ENCODE assay signal across 23 cellular contexts in genomic region chr9:135827866-135828580, GRCh38.
A peak's percentile ranks its signal among the peaks of the same experiment; 100 is the strongest.
DNase-seq lines count a peak whose midpoint lies in the region; ATAC-seq and TF ChIP-seq lines count a peak whose summit lies in the region.
"Had no signal": no experiment of that assay in that cellular context is flagged by ENCODE, and none has a peak within 500 bp of the region (broad histone marks: within the 10 kb centered on the region; RNA-seq: fewer than 3 reads in every experiment).

No MANE protein-coding gene starts in this region.

- peaks cover 11% of the 10 kb centered on the region for H3K4me1 Mint-ChIP-seq in activated CD4-positive, alpha-beta T cell treated with anti-CD3 and anti-CD28 coated beads for 36 hours
- H3K4me1 Mint-ChIP-seq in chondrocyte (ENCODE audit: low read depth): peaks cover 14% of the 10 kb centered on the region

- TF ChIP-seq CTCF in chondrocyte (IDR thresholded peaks at IDR 0.05): no peak

- no peaks in the 10 kb centered on the region for H3K27me3 Mint-ChIP-seq in activated CD4-positive, alpha-beta T cell treated with anti-CD3 and anti-CD28 coated beads for 36 hours
- H3K27me3 Mint-ChIP-seq in chondrocyte (ENCODE audit: low read depth): no peaks in the 10 kb centered on the region

- peaks cover 6% of the 10 kb centered on the region for H3K9me3 Mint-ChIP-seq in activated CD4-positive, alpha-beta T cell treated with anti-CD3 and anti-CD28 coated beads for 36 hours (ENCODE audit: low read depth)
- H3K9me3 Mint-ChIP-seq in chondrocyte (ENCODE audit: low read depth): peaks cover 7% of the 10 kb centered on the region

- DNase-seq in activated CD4-positive, alpha-beta T cell treated with anti-CD3 and anti-CD28 coated beads for 36 hours: no peak
- no peak for DNase-seq in activated CD4-positive, alpha-beta T cell treated with anti-CD3 and anti-CD28 coated beads for 4 hours
- peak; percentile 86 for DNase-seq in chondrocyte (ENCODE audit: low spot score)
- DNase-seq in mesenteric fat pad (ENCODE audit: low spot score): peak; percentile 62
- DNase-seq in NCI-H1105 treated with DMSO at 0.1 percent for 48 hours (lab: John Stamatoyannopoulos, UW): no peak
- DNase-seq in MV-4-11 (lab: John Stamatoyannopoulos, UW): no peak
- no peak for DNase-seq in KG1 (lab: John Stamatoyannopoulos, UW)
- DNase-seq: CD8-positive, alpha-beta T cell; DND-41; IMR-90; NCI-H1417; NCI-H1694 treated with DMSO at 0.1 percent for 48 hours; NCI-H2081 treated with DMSO at 0.1 percent for 48 hours; NCI-H2171 treated with DMSO at 0.1 percent for 48 hours; NCI-H446; NCI-H526 had no signal

- H3K27ac Mint-ChIP-seq in activated CD4-positive, alpha-beta T cell treated with anti-CD3 and anti-CD28 coated beads for 36 hours: no peak overlapping the region
- no peak overlapping the region for H3K27ac Mint-ChIP-seq in chondrocyte (ENCODE audit: unreplicated experiment)
- H3K27ac Mint-ChIP-seq: CD8-positive, alpha-beta T cell had no signal

- H3K4me3 Mint-ChIP-seq in activated CD4-positive, alpha-beta T cell treated with anti-CD3 and anti-CD28 coated beads for 36 hours: no peak overlapping the region
- H3K4me3 Mint-ChIP-seq in chondrocyte (ENCODE audit: unreplicated experiment): no peak overlapping the region
- H3K4me3 Mint-ChIP-seq: CD8-positive, alpha-beta T cell had no signal

- CTCF ChIA-PET in activated CD4-positive, alpha-beta T cell treated with anti-CD3 and anti-CD28 coated beads for 36 hours (lab: Charles Lee): interaction anchor here (0.7 kb wide), 1 partner anchor 17 kb away, joined by 3 read pairs; no protein-coding TSS in a partner anchor

- POLR2A ChIA-PET in activated CD4-positive, alpha-beta T cell treated with anti-CD3 and anti-CD28 coated beads for 36 hours (lab: Charles Lee): no interaction called here

- H3K27ac ChIP-seq in temporal lobe (ENCODE audit: low read depth, low read length): peak overlapping the region; percentile 13
- H3K27ac ChIP-seq: 22Rv1; BLaER1 treated with 17β-estradiol and CSF1 and Interleukin-3, amounts not matched to agents 10 nM and 100 nM; Peyer's patch; SJSA1 had no signal

- H3K36me3 Mint-ChIP-seq in activated CD4-positive, alpha-beta T cell treated with anti-CD3 and anti-CD28 coated beads for 36 hours (ENCODE audit: low read depth): peaks cover 34% of the 10 kb centered on the region
- peaks cover 23% of the 10 kb centered on the region for H3K36me3 Mint-ChIP-seq in chondrocyte (ENCODE audit: low read depth)

- peak; percentile 16 for ATAC-seq in activated CD4-positive, alpha-beta T cell treated with anti-CD3 and anti-CD28 coated beads for 36 hours
- ATAC-seq: CD8-positive, alpha-beta T cell; GM12878; HCT116 had no signal

- intact Hi-C loops in activated CD4-positive, alpha-beta T cell treated with anti-CD3 and anti-CD28 coated beads for 36 hours (cut with DNase I, micrococcal nuclease): no loop called here

Comparison
In these comparisons a context has a peak if more than half of its experiments do, and no peak if none do; other contexts are left out.
1. DNase-seq: peak in chondrocyte (single experiment) and mesenteric fat pad (single experiment); none in activated CD4-positive, alpha-beta T cell treated with anti-CD3 and anti-CD28 coated beads for 36 hours (single experiment), activated CD4-positive, alpha-beta T cell treated with anti-CD3 and anti-CD28 coated beads for 4 hours (0 of 2), NCI-H1105 treated with DMSO at 0.1 percent for 48 hours (single experiment), MV-4-11 (single experiment) and KG1 (single experiment).